Comparison of ENCODE assay signal across 1 cellular context in the genomic region with DNA sequence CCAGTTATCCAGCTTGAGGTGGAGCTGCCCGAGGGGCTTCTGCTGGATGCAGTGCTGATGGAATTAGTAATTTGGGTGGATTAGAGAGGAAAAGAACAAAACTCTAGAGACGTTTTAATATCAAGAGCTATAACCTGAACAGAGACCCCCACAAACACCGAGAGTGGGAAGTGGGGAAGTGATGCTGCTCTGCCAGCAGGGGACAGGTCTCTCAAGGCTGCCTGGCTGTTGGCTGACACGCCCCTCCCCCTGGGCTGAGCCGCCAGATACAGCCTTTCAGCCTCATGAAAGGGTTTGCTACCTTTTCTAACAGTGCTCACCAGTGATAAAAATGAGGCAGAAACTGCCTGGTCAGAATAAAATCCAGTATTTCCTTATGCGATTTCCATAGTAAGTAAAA.
TF ChIP-seq lines count a peak whose summit lies in the region.

No MANE protein-coding gene starts in this region.

TF ChIP-seq in K562, 482 proteins besides CTCF, POLR2A, EP300 and RAD21:
- TF ChIP-seq ARHGAP35 (IDR thresholded peaks at IDR 0.05; ENCODE audit: partially characterized antibody), result no peak
- TF ChIP-seq, protein P1, sequence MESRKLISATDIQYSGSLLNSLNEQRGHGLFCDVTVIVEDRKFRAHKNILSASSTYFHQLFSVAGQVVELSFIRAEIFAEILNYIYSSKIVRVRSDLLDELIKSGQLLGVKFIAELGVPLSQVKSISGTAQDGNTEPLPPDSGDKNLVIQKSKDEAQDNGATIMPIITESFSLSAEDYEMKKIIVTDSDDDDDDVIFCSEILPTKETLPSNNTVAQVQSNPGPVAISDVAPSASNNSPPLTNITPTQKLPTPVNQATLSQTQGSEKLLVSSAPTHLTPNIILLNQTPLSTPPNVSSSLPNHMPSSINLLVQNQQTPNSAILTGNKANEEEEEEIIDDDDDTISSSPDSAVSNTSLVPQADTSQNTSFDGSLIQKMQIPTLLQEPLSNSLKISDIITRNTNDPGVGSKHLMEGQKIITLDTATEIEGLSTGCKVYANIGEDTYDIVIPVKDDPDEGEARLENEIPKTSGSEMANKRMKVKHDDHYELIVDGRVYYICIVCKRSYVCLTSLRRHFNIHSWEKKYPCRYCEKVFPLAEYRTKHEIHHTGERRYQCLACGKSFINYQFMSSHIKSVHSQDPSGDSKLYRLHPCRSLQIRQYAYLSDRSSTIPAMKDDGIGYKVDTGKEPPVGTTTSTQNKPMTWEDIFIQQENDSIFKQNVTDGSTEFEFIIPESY (CRISPR knock-in tag; IDR thresholded peaks at IDR 0.05), result peak; percentile 73; the same call in 1 of the 2 replicates
- TF ChIP-seq XRCC5 (IDR thresholded peaks at IDR 0.05; ENCODE audit: low read depth, low read length), result no peak
- no peak for TF ChIP-seq ZNF57 (CRISPR knock-in tag; IDR thresholded peaks at IDR 0.05)
- TF ChIP-seq SRF (CRISPR knock-in tag; IDR thresholded peaks at IDR 0.05), result no peak
- no peak for TF ChIP-seq SP1 (CRISPR knock-in tag; IDR thresholded peaks at IDR 0.05)
- peak; percentile 18; the same call in 1 of the 2 replicates for TF ChIP-seq SPI1 (IDR thresholded peaks at IDR 0.05; ENCODE audit: borderline replicate concordance, low read depth, low read length)
- TF ChIP-seq, protein P2, sequence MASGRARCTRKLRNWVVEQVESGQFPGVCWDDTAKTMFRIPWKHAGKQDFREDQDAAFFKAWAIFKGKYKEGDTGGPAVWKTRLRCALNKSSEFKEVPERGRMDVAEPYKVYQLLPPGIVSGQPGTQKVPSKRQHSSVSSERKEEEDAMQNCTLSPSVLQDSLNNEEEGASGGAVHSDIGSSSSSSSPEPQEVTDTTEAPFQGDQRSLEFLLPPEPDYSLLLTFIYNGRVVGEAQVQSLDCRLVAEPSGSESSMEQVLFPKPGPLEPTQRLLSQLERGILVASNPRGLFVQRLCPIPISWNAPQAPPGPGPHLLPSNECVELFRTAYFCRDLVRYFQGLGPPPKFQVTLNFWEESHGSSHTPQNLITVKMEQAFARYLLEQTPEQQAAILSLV (tag; IDR thresholded peaks at IDR 0.05), result no peak
